Comparison of ENCODE assay signal across 8 cellular contexts in genomic region chr19:10543059-10543419, GRCh38. TPM values are rescaled to one million over a fixed set of nuclear protein-coding genes. Genes with fewer than 3 reads are reported as not detected.
DNase-seq lines count a peak whose midpoint lies in the region; ATAC-seq and TF ChIP-seq lines count a peak whose summit lies in the region.

No MANE protein-coding gene starts in this region.

- peak overlapping the region; percentile 37 for H3K27ac Mint-ChIP-seq in mesothelial cell of epicardium

- DNase-seq in heart left ventricle: no peak
- DNase-seq in right atrium auricular region (ENCODE audit: low spot score): no peak
- DNase-seq in ascending aorta (ENCODE audit: low spot score in 2 of 2): no peak
- DNase-seq in mesothelial cell of epicardium (ENCODE audit: low spot score in 2 of 2, unreplicated experiment in 2 of 2): no peak
- no peak for DNase-seq in upper lobe of left lung
- DNase-seq in effector CD8-positive, alpha-beta T cell (lab: John Stamatoyannopoulos, UW): no peak
- no peak for DNase-seq in EL
- DNase-seq in islet precursor cell: no peak

- H3K36me3 ChIP-seq in heart left ventricle (peaks cover 0 to 26% (median 17%) of the 10 kb centered on the region in 9 donors), right atrium auricular region (peaks cover 11% of the 10 kb centered on the region), ascending aorta (peaks cover 5 to 7% of the 10 kb centered on the region in 2 donors), upper lobe of left lung (peaks cover 0 to 15% (median 8%) of the 10 kb centered on the region in 4 donors)

- no peaks in the 10 kb centered on the region for H3K27me3 ChIP-seq in heart left ventricle
- H3K27me3 ChIP-seq in right atrium auricular region: no peaks in the 10 kb centered on the region
- H3K27me3 ChIP-seq in ascending aorta: no peaks in the 10 kb centered on the region
- H3K27me3 ChIP-seq in upper lobe of left lung: no peaks in the 10 kb centered on the region

- H3K36me3 Mint-ChIP-seq in mesothelial cell of epicardium: peaks cover 1% of the 10 kb centered on the region

- H3K27me3 Mint-ChIP-seq in mesothelial cell of epicardium (ENCODE audit: low read depth): peaks cover 33% of the 10 kb centered on the region

- intact Hi-C loops in heart left ventricle (cut with DNase I) (loop anchor here in 4 of 10 donors (2.0 to 5.0 kb wide), 2 partner anchors 40 to 41 kb away; partner anchors contain the start of gene KEAP1 (in 4 of the 4)), ascending aorta (cut with DNase I) (loop anchor here (1.0 to 2.0 kb wide), 2 partner anchors 29 to 40 kb away; partner anchors contain the start of gene KEAP1)

- H3K4me1 Mint-ChIP-seq in mesothelial cell of epicardium: peaks cover 3% of the 10 kb centered on the region

- no peak for TF ChIP-seq EP300 in upper lobe of left lung (IDR thresholded peaks at IDR 0.05)

- H3K4me1 ChIP-seq in heart left ventricle (peaks cover 0 to 29% (median 17%) of the 10 kb centered on the region in 12 donors), right atrium auricular region (peaks cover 0 to 25% of the 10 kb centered on the region in 2 donors), ascending aorta (peaks cover 10 to 14% of the 10 kb centered on the region in 2 donors), upper lobe of left lung (peaks cover 9 to 23% (median 16%) of the 10 kb centered on the region in 4 donors)

- 59 to 64% (median 62%) methylated on average over 8 of the region's 8 CpGs for WGBS in heart left ventricle, 4 donors
- WGBS in upper lobe of left lung, 2 donors: 56 to 57% methylated on average over 8 of the region's 8 CpGs

- ATAC-seq in heart left ventricle (no peak), upper lobe of left lung (ENCODE audit: low FRiP score in 2 of 2) (no peak)

- peak overlapping the region; percentile 69 for H3K4me3 Mint-ChIP-seq in mesothelial cell of epicardium

- TF ChIP-seq POLR2A in heart left ventricle (IDR thresholded peaks at IDR 0.05) (no peak), upper lobe of left lung (IDR thresholded peaks at IDR 0.05) (no peak)

- TF ChIP-seq CTCF in heart left ventricle (IDR thresholded peaks at IDR 0.05) (no peak), right atrium auricular region (IDR thresholded peaks at IDR 0.05) (no peak), ascending aorta (IDR thresholded peaks at IDR 0.05) (no peak), mesothelial cell of epicardium (IDR thresholded peaks at IDR 0.05; ENCODE audit: unreplicated experiment) (no peak), upper lobe of left lung (IDR thresholded peaks at IDR 0.05) (no peak)

- H3K9me3 Mint-ChIP-seq in mesothelial cell of epicardium: no peaks in the 10 kb centered on the region

- H3K9me3 ChIP-seq in heart left ventricle (no peaks in the 10 kb centered on the region), right atrium auricular region (no peaks in the 10 kb centered on the region), ascending aorta (no peaks in the 10 kb centered on the region), upper lobe of left lung (no peaks in the 10 kb centered on the region)

- H3K27ac ChIP-seq in heart left ventricle (peak overlapping the region in 7 of 12 donors; percentile 84 to 99 (median 92)), right atrium auricular region (peak overlapping the region in 1 of 2 donors; percentile 94), ascending aorta (peak overlapping the region in 1 of 2 donors; percentile 89), upper lobe of left lung (peak overlapping the region in 2 of 4 donors; percentile 85 to 96)

- H3K4me3 ChIP-seq in heart left ventricle (peak overlapping the region in 11 of 12 donors; percentile 71 to 100 (median 94)), right atrium auricular region (peak overlapping the region in 1 of 2 donors; percentile 100), ascending aorta (peak overlapping the region; percentile 98 to 100), upper lobe of left lung (peak overlapping the region in 3 of 4 donors; percentile 76 to 87 (median 87))

RNA-seq across cellular contexts. Expression of gene ATG4D, which starts 0.7 kb away (rescaled TPM):
- total RNA-seq in heart left ventricle (10 to 100 TPM; 47.3 to 76.1 (median 55.3) TPM), right atrium auricular region (10 to 100 TPM; 47.1 to 61.2 TPM), ascending aorta (11.0 TPM), mesothelial cell of epicardium (31.9 to 37.3 TPM (median 33.1 TPM) in 3 replicates), upper lobe of left lung (10 to 100 TPM; 18.1 to 49.2 (median 27.7) TPM)
- polyA plus RNA-seq in heart left ventricle: 10 to 100 TPM; 55.9 to 83.5 TPM

RNA-seq across cellular contexts. Expression of gene KRI1, which starts 22.8 kb away (rescaled TPM):
- total RNA-seq in heart left ventricle (10 to 100 TPM in 6 of 9 donors, 1 to 10 TPM in 3; 6.7 to 13.0 (median 10.4) TPM), right atrium auricular region (10 to 100 TPM in 1 of 2 donors, 1 to 10 TPM in 1; 9.6 to 10.3 TPM), ascending aorta (21.9 TPM), mesothelial cell of epicardium (27.4 to 31.2 TPM (median 30.6 TPM) in 3 replicates), upper lobe of left lung (10 to 100 TPM; 13.1 to 74.4 (median 24.5) TPM)
- 10 to 100 TPM in 1 of 2 donors, 1 to 10 TPM in 1; 9.8 to 15.0 TPM for polyA plus RNA-seq in heart left ventricle

RNA-seq across cellular contexts. Expression of gene CDKN2D, which starts 25.7 kb away (rescaled TPM):
- total RNA-seq in heart left ventricle (10 to 100 TPM in 6 of 9 donors, 1 to 10 TPM in 3; 6.8 to 19.9 (median 11.8) TPM), right atrium auricular region (1 to 10 TPM; 4.4 to 4.6 TPM), ascending aorta (20.3 TPM), mesothelial cell of epicardium (2.6 to 3.1 TPM (median 2.7 TPM) in 3 replicates), upper lobe of left lung (10 to 100 TPM in 5 of 6 donors, 1 to 10 TPM in 1; 2.1 to 21.3 (median 15.9) TPM)
- 10 to 100 TPM; 11.1 to 28.0 TPM for polyA plus RNA-seq in heart left ventricle

RNA-seq across cellular contexts. Expression of gene S1PR5, which starts 25.8 kb away (rescaled TPM):
- total RNA-seq in heart left ventricle (1 to 10 TPM in 1 of 9 donors, under 1 TPM in 5, not detected in 3; 0.23 to 1.7 (median 0.32) TPM), right atrium auricular region (under 1 TPM; 0.12 to 0.59 TPM), ascending aorta (3.1 TPM), mesothelial cell of epicardium (2.2 to 2.4 TPM (median 2.4 TPM) in 3 replicates), upper lobe of left lung (1 to 10 TPM in 4 of 6 donors, under 1 TPM in 2; 0.49 to 2.7 (median 1.8) TPM)
- under 1 TPM in 1 of 2 donors, not detected in 1; 0.10 TPM for polyA plus RNA-seq in heart left ventricle

RNA-seq across cellular contexts. Expression of gene KEAP1, which starts 39.9 kb away (rescaled TPM):
- 10 to 100 TPM; 52.8 to 94.2 (median 65.4) TPM for total RNA-seq in heart left ventricle
- 10 to 100 TPM; 68.3 to 71.3 TPM for polyA plus RNA-seq in heart left ventricle
- total RNA-seq in right atrium auricular region: 10 to 100 TPM; 52.1 to 64.9 TPM
- 57.8 TPM for total RNA-seq in ascending aorta
- 61.2 to 71.0 TPM (median 69.5 TPM) in 3 replicates for total RNA-seq in mesothelial cell of epicardium
- total RNA-seq in upper lobe of left lung: 10 to 100 TPM; 34.6 to 85.1 (median 60.7) TPM
